ENCODE assay signal across 1 cellular context in the genomic region with DNA sequence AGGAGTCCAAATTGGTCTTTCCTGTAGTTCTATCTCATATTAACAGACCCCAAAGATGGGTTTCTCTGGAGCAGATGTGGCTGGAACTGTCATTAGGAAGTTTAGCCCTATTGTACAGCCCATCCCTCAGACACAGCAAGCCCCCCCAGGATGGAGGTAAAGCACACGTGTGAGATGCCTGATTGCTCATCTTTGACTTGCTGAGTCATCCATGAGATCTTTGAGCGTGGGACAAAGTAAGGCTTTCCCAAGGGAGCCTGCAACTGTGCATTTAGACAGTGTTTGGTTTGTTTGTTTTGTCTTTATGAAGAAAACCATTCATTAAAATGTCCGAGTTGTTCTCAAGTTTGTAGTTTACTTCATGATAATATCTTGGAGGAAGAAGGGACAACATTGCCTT.
A peak's percentile ranks its signal among the peaks of the same experiment; 100 is the strongest.
TF ChIP-seq lines count a peak whose summit lies in the region.

No MANE protein-coding gene starts in this region.

TF ChIP-seq in IMR-90, 13 proteins besides CTCF, POLR2A, EP300 and RAD21:
- no peak for TF ChIP-seq CEBPB (IDR thresholded peaks at IDR 0.05; ENCODE audit: low read depth, low read length)
- TF ChIP-seq NFE2L2 (IDR thresholded peaks at IDR 0.05; ENCODE audit: low read depth, low read length): peak; percentile 38; the same call in 1 of the 2 replicates
- TF ChIP-seq MXI1 (IDR thresholded peaks at IDR 0.05; ENCODE audit: borderline replicate concordance, low read depth, low read length): no peak
- no peak for TF ChIP-seq MAZ (IDR thresholded peaks at IDR 0.05; ENCODE audit: borderline replicate concordance, low read depth, low read length)
TF ChIP-seq in IMR-90: peak in this region for 1.
